In the genomic region with DNA sequence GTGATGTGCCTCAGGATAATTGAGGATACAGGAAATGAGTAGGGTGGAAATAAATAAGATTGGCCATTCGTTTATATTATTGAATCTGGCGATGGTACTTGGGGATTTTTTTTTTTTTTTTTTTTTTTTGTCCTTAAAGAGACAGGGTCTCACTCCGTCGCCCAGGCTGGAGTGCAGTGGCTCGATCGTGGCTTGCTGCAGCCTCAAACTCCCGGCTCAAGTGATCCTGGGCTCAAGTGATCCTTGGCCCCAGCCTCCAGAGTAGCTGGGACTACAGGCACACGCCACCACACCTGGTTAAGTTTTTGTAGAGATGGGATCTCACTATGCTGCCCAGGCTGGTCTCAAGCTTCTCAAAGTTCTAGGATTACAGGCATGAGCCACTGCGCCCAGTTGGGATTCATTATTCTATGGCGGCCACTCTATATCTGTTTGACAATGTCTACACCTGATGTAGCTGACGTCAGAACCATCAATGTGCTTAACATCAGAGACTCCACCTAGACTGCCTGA, we compare ENCODE assay signal across 20 cellular contexts. TPM values are rescaled to one million over a fixed set of nuclear protein-coding genes. Genes with fewer than 3 reads are reported as not detected.
A peak's percentile ranks its signal among the peaks of the same experiment; 100 is the strongest.
DNase-seq lines count a peak whose midpoint lies in the region; ATAC-seq and TF ChIP-seq lines count a peak whose summit lies in the region.
"Had no signal": no experiment of that assay in that cellular context is flagged by ENCODE, and none has a peak within 500 bp of the region (broad histone marks: within the 10 kb centered on the region; RNA-seq: fewer than 3 reads in every experiment).

No MANE protein-coding gene starts in this region.

- ATAC-seq in CD4-positive, alpha-beta T cell (ENCODE audit: poor library complexity) = no peak
- ATAC-seq in lower lobe of right lung (no peak), GM19455 (IDR thresholded peaks at IDR 0.05; ENCODE audit: unreplicated experiment) (no peak)

- no peak for DNase-seq in T-helper 1 cell
- no peak for DNase-seq in CD4-positive, alpha-beta T cell
- no peak for DNase-seq in activated T-helper 2 cell treated with anti-CD3 and anti-CD28 coated beads, Interferon-gamma antibody, Interleukin-2, Interleukin-4, amounts not matched to agents 10 μg/mL and 5 μg/mL and 100 μg/mL, durations not matched to agents 14 hours and 24 hours and 36 hours (ENCODE audit: low spot score)
- DNase-seq in lower lobe of right lung = no peak
- no peak for DNase-seq in esophagus muscularis mucosa (ENCODE audit: extremely low spot score)
- no peak for DNase-seq in occipital lobe (lab: John Stamatoyannopoulos, UW)
- DNase-seq: AML-193, Calu3, GF-D8, GOT3, KBM-7, NCI-H1694 treated with DMSO at 0.1 percent for 48 hours, NCI-H2107, NCI-H510A treated with DMSO at 0.1 percent for 48 hours, NCI-H774, Right ventricle myocardium superior had no signal

- CTCF ChIA-PET in CD4-positive, alpha-beta T cell (lab: Charles Lee) = no interaction called here

- H3K27ac Mint-ChIP-seq in T-helper 1 cell treated with Interleukin-12 subunit alpha and Interleukin-12 subunit beta and Interleukin-4 antibody, amounts not matched to agents 30 μg/mL and 1 μg/mL, for 36 hours = peak overlapping the region; percentile 36
- no peak overlapping the region for H3K27ac Mint-ChIP-seq in CD4-positive, alpha-beta T cell
- H3K27ac Mint-ChIP-seq in activated T-helper 2 cell treated with anti-CD3 and anti-CD28 coated beads, Interferon-gamma antibody, Interleukin-2, Interleukin-4, amounts not matched to agents 10 μg/mL and 5 μg/mL and 100 μg/mL, durations not matched to agents 14 hours and 24 hours and 36 hours = no peak overlapping the region
- H3K27ac Mint-ChIP-seq: CD14-positive monocyte had no signal

- H3K4me3 ChIP-seq in lower lobe of right lung = no peak overlapping the region
- no peak overlapping the region for H3K4me3 ChIP-seq in esophagus muscularis mucosa

- H3K27me3 ChIP-seq in CD4-positive, alpha-beta T cell (ENCODE audit: control insufficient read depth, insufficient read depth, low read length) = no peaks in the 10 kb centered on the region
- H3K27me3 ChIP-seq in lower lobe of right lung (ENCODE audit: low read depth) (no peaks in the 10 kb centered on the region), esophagus muscularis mucosa (no peaks in the 10 kb centered on the region)

- H3K4me3 Mint-ChIP-seq in T-helper 1 cell treated with Interleukin-12 subunit alpha and Interleukin-12 subunit beta and Interleukin-4 antibody, amounts not matched to agents 30 μg/mL and 1 μg/mL, for 36 hours = no peak overlapping the region
- peak overlapping the region; percentile 20 for H3K4me3 Mint-ChIP-seq in CD4-positive, alpha-beta T cell
- peak overlapping the region; percentile 8 for H3K4me3 Mint-ChIP-seq in activated T-helper 2 cell treated with anti-CD3 and anti-CD28 coated beads, Interferon-gamma antibody, Interleukin-2, Interleukin-4, amounts not matched to agents 10 μg/mL and 5 μg/mL and 100 μg/mL, durations not matched to agents 14 hours and 24 hours and 36 hours (ENCODE audit: low read depth)
- H3K4me3 Mint-ChIP-seq: CD14-positive monocyte had no signal

- no peak overlapping the region for H3K27ac ChIP-seq in CD4-positive, alpha-beta T cell (ENCODE audit: low read depth, low read length)
- H3K27ac ChIP-seq in lower lobe of right lung (peak overlapping the region; percentile 31), esophagus muscularis mucosa (replicated peaks in 1 of 4) (no peak overlapping the region)

- POLR2A ChIA-PET in CD4-positive, alpha-beta T cell (lab: Charles Lee) = no interaction called here

- H3K4me1 ChIP-seq in lower lobe of right lung = peaks cover 66% of the 10 kb centered on the region
- H3K4me1 ChIP-seq in esophagus muscularis mucosa = peaks cover 40 to 51% (median 47%) of the 10 kb centered on the region in 4 donors

- no peak for TF ChIP-seq POLR2A in esophagus muscularis mucosa (IDR thresholded peaks at IDR 0.05; ENCODE audit: low read depth)

- H3K36me3 Mint-ChIP-seq in T-helper 1 cell treated with Interleukin-12 subunit alpha and Interleukin-12 subunit beta and Interleukin-4 antibody, amounts not matched to agents 30 μg/mL and 1 μg/mL, for 36 hours (ENCODE audit: low read depth) = peaks cover 19% of the 10 kb centered on the region
- H3K36me3 Mint-ChIP-seq in CD4-positive, alpha-beta T cell (ENCODE audit: low read depth) = peaks cover 3% of the 10 kb centered on the region
- peaks cover 19% of the 10 kb centered on the region for H3K36me3 Mint-ChIP-seq in activated T-helper 2 cell treated with anti-CD3 and anti-CD28 coated beads, Interferon-gamma antibody, Interleukin-2, Interleukin-4, amounts not matched to agents 10 μg/mL and 5 μg/mL and 100 μg/mL, durations not matched to agents 14 hours and 24 hours and 36 hours (ENCODE audit: low read depth)

- intact Hi-C loops in CD4-positive, alpha-beta T cell (cut with DNase I, micrococcal nuclease) = no loop called here
- intact Hi-C loops in activated T-helper 2 cell treated with anti-CD3 and anti-CD28 coated beads, Interferon-gamma antibody, Interleukin-2, Interleukin-4, amounts not matched to agents 10 μg/mL and 5 μg/mL and 100 μg/mL, durations not matched to agents 14 hours and 24 hours and 36 hours (cut with micrococcal nuclease) = loop anchor here (5.0 kb wide), 1 partner anchor 75 kb away; a partner anchor contains a TSS
- intact Hi-C loops in lower lobe of right lung (cut with DNase I) = no loop called here
- intact Hi-C loops in esophagus muscularis mucosa (cut with DNase I) = no loop called here

- no peaks in the 10 kb centered on the region for H3K9me3 ChIP-seq in CD4-positive, alpha-beta T cell (ENCODE audit: control insufficient read depth, low read length)
- H3K9me3 ChIP-seq in lower lobe of right lung = no peaks in the 10 kb centered on the region
- H3K9me3 ChIP-seq in esophagus muscularis mucosa = no peaks in the 10 kb centered on the region

- peaks cover 29% of the 10 kb centered on the region for H3K4me1 Mint-ChIP-seq in T-helper 1 cell treated with Interleukin-12 subunit alpha and Interleukin-12 subunit beta and Interleukin-4 antibody, amounts not matched to agents 30 μg/mL and 1 μg/mL, for 36 hours (ENCODE audit: low read depth)
- peaks cover 31% of the 10 kb centered on the region for H3K4me1 Mint-ChIP-seq in CD4-positive, alpha-beta T cell (ENCODE audit: low read depth)
- peaks cover 20% of the 10 kb centered on the region for H3K4me1 Mint-ChIP-seq in activated T-helper 2 cell treated with anti-CD3 and anti-CD28 coated beads, Interferon-gamma antibody, Interleukin-2, Interleukin-4, amounts not matched to agents 10 μg/mL and 5 μg/mL and 100 μg/mL, durations not matched to agents 14 hours and 24 hours and 36 hours (ENCODE audit: low read depth)

- no peak for TF ChIP-seq EP300 in esophagus muscularis mucosa (IDR thresholded peaks at IDR 0.05)

- 75% methylated on average over 8 of the region's 11 CpGs for WGBS in esophagus muscularis mucosa

- H3K27me3 Mint-ChIP-seq in T-helper 1 cell treated with Interleukin-12 subunit alpha and Interleukin-12 subunit beta and Interleukin-4 antibody, amounts not matched to agents 30 μg/mL and 1 μg/mL, for 36 hours (ENCODE audit: low read depth) = no peaks in the 10 kb centered on the region
- no peaks in the 10 kb centered on the region for H3K27me3 Mint-ChIP-seq in CD4-positive, alpha-beta T cell
- no peaks in the 10 kb centered on the region for H3K27me3 Mint-ChIP-seq in activated T-helper 2 cell treated with anti-CD3 and anti-CD28 coated beads, Interferon-gamma antibody, Interleukin-2, Interleukin-4, amounts not matched to agents 10 μg/mL and 5 μg/mL and 100 μg/mL, durations not matched to agents 14 hours and 24 hours and 36 hours (ENCODE audit: low read depth)

- peaks cover 23% of the 10 kb centered on the region for H3K9me3 Mint-ChIP-seq in T-helper 1 cell treated with Interleukin-12 subunit alpha and Interleukin-12 subunit beta and Interleukin-4 antibody, amounts not matched to agents 30 μg/mL and 1 μg/mL, for 36 hours
- H3K9me3 Mint-ChIP-seq in CD4-positive, alpha-beta T cell = peaks cover 8% of the 10 kb centered on the region
- H3K9me3 Mint-ChIP-seq in activated T-helper 2 cell treated with anti-CD3 and anti-CD28 coated beads, Interferon-gamma antibody, Interleukin-2, Interleukin-4, amounts not matched to agents 10 μg/mL and 5 μg/mL and 100 μg/mL, durations not matched to agents 14 hours and 24 hours and 36 hours = peaks cover 23% of the 10 kb centered on the region

- TF ChIP-seq CTCF in CD4-positive, alpha-beta T cell (IDR thresholded peaks at IDR 0.05) = no peak
- TF ChIP-seq CTCF in lower lobe of right lung (IDR thresholded peaks at IDR 0.05) (no peak), esophagus muscularis mucosa (IDR thresholded peaks at IDR 0.05) (no peak)

- H3K36me3 ChIP-seq in lower lobe of right lung = peaks cover 16% of the 10 kb centered on the region
- H3K36me3 ChIP-seq in esophagus muscularis mucosa = peaks cover 0 to 45% (median 7%) of the 10 kb centered on the region in 4 donors

RNA-seq across cellular contexts. Expression of a gene that starts 2.7 kb away (rescaled TPM):
- total RNA-seq in CD4-positive, alpha-beta T cell = under 1 TPM; 0.47 to 0.50 TPM
- total RNA-seq in activated T-helper 2 cell treated with anti-CD3 and anti-CD28 coated beads, Interferon-gamma antibody, Interleukin-2, Interleukin-4, amounts not matched to agents 10 μg/mL and 5 μg/mL and 100 μg/mL, durations not matched to agents 14 hours and 24 hours and 36 hours = 1.2 and 1.3 TPM in 2 replicates
- total RNA-seq in lower lobe of right lung = 1.5 TPM
- total RNA-seq in esophagus muscularis mucosa = 1 to 10 TPM in 3 of 4 donors, under 1 TPM in 1; 0.99 to 2.9 (median 1.8) TPM
- 0.62 TPM for total RNA-seq in occipital lobe

RNA-seq across cellular contexts. Expression of a gene that starts 18.2 kb away (rescaled TPM):
- total RNA-seq in CD4-positive, alpha-beta T cell = under 1 TPM; 0.55 to 0.56 TPM
- total RNA-seq in activated T-helper 2 cell treated with anti-CD3 and anti-CD28 coated beads, Interferon-gamma antibody, Interleukin-2, Interleukin-4, amounts not matched to agents 10 μg/mL and 5 μg/mL and 100 μg/mL, durations not matched to agents 14 hours and 24 hours and 36 hours = 0.57 and 1.0 TPM in 2 replicates
- total RNA-seq in lower lobe of right lung (33.4 TPM), esophagus muscularis mucosa (10 to 100 TPM; 15.0 to 27.7 (median 22.8) TPM), occipital lobe (3.3 TPM)

RNA-seq across cellular contexts. Expression of a gene that starts 24.5 kb away (rescaled TPM):
- not detected for total RNA-seq in CD4-positive, alpha-beta T cell
- total RNA-seq in activated T-helper 2 cell treated with anti-CD3 and anti-CD28 coated beads, Interferon-gamma antibody, Interleukin-2, Interleukin-4, amounts not matched to agents 10 μg/mL and 5 μg/mL and 100 μg/mL, durations not matched to agents 14 hours and 24 hours and 36 hours = 0.21 TPM in 1 of 2 replicates, not detected in the other
- total RNA-seq in lower lobe of right lung (2.9 TPM), esophagus muscularis mucosa (not detected), occipital lobe (0.16 TPM)
- total RNA-seq: OCI-LY7 had no signal

RNA-seq across cellular contexts. Expression of a gene that starts 26.5 kb away (rescaled TPM):
- not detected for total RNA-seq in CD4-positive, alpha-beta T cell
- total RNA-seq in activated T-helper 2 cell treated with anti-CD3 and anti-CD28 coated beads, Interferon-gamma antibody, Interleukin-2, Interleukin-4, amounts not matched to agents 10 μg/mL and 5 μg/mL and 100 μg/mL, durations not matched to agents 14 hours and 24 hours and 36 hours = not detected in 2 replicates
- total RNA-seq in lower lobe of right lung (1.2 TPM), esophagus muscularis mucosa (not detected), occipital lobe (not detected)
- total RNA-seq: OCI-LY7, Right ventricle myocardium superior had no signal

RNA-seq across cellular contexts. Expression of a gene that starts 30.2 kb away (rescaled TPM):
- total RNA-seq in CD4-positive, alpha-beta T cell = not detected
- 0.27 and 0.64 TPM in 2 replicates for total RNA-seq in activated T-helper 2 cell treated with anti-CD3 and anti-CD28 coated beads, Interferon-gamma antibody, Interleukin-2, Interleukin-4, amounts not matched to agents 10 μg/mL and 5 μg/mL and 100 μg/mL, durations not matched to agents 14 hours and 24 hours and 36 hours
- 13.2 TPM for total RNA-seq in lower lobe of right lung
- total RNA-seq in esophagus muscularis mucosa = 1 to 10 TPM in 3 of 4 donors, under 1 TPM in 1; 0.83 to 2.5 (median 2.1) TPM
- 0.47 TPM for total RNA-seq in occipital lobe
